ENCODE assay signal across 24 cellular contexts in the genomic region with DNA sequence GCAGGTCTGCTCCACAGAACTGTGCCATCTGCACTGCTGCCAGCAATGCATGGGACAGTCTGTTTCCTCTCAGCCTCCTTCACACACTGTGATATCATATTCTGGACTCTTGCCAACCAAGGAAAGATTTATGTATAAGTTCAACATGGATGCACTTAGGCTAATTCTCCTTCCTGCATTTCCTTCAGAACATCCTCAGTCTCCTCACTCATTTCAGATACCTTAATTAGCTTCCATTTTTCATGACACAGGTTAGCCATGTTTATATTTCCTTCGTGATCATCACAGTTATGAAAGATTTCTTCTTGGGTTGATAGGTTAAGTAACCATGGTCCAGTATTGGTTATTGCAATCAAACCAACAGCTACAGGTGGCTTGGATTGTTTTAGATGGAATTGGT. TPM values are rescaled to one million over a fixed set of nuclear protein-coding genes. Genes with fewer than 3 reads are reported as not detected.
DNase-seq lines count a peak whose midpoint lies in the region; ATAC-seq, FAIRE-seq and TF ChIP-seq lines count a peak whose summit lies in the region.
"Had no signal": no experiment of that assay in that cellular context is flagged by ENCODE, and none has a peak within 500 bp of the region (broad histone marks: within the 10 kb centered on the region; RNA-seq: fewer than 3 reads in every experiment).

No MANE protein-coding gene starts in this region.

- peak overlapping the region; percentile 79 for H4K91ac ChIP-seq in H1 (replicated peaks; ENCODE audit: insufficient read length, low read length)

- H3K9ac ChIP-seq in BLaER1 (no peak overlapping the region), H1 (replicated peaks in 1 of 4; ENCODE audit: extremely low read depth in 1 of 4, low read depth in 3 of 4, low read length in 3 of 4) (no peak overlapping the region)
- H3K9ac ChIP-seq: parathyroid adenoma had no signal

- H2AK5ac ChIP-seq in H1 (ENCODE audit: low read depth, low read length) = peak overlapping the region; percentile 77; the same call in 1 of the 2 replicates

- H3K18ac ChIP-seq in H1 (ENCODE audit: extremely low read depth, low read length) = peak overlapping the region; percentile 64; the same call in 1 of the 2 replicates

- H3K9me3 ChIP-seq in BLaER1 = no peaks in the 10 kb centered on the region
- H3K9me3 ChIP-seq in H1 (ENCODE audit: insufficient read depth in 2 of 2, low read depth in 1 of 2, low read length in 1 of 2) = peaks cover 8 to 13% of the 10 kb centered on the region in 2 experiments
- H3K9me3 ChIP-seq: ascending aorta, heart right ventricle, lower lobe of right lung, uterus had no signal

- no peak overlapping the region for H2AFZ ChIP-seq in H1 (ENCODE audit: low read length)
- H2AFZ ChIP-seq: parathyroid adenoma had no signal

- no peak overlapping the region for H3K4ac ChIP-seq in H1 (replicated peaks; ENCODE audit: insufficient read length, low read depth, low read length)

- no peak for TF ChIP-seq RAD21 in H1 (IDR thresholded peaks at IDR 0.05 in 1 of 2, conservative IDR thresholded peaks at IDR 0.05 in 1 of 2; ENCODE audit: low read depth in 2 of 2, low read length in 2 of 2)

- 0 out of 2 replicates have a peak overlapping the region, but pooled peaks have one; percentile 84 for H2BK15ac ChIP-seq in H1 (ENCODE audit: low read length)

- no peak overlapping the region for H4K8ac ChIP-seq in H1 (ENCODE audit: extremely low read depth, insufficient read depth, low read length)

- no peaks in the 10 kb centered on the region for H3K23me2 ChIP-seq in H1 (ENCODE audit: low read depth, low read length)

- H2BK12ac ChIP-seq in H1 (ENCODE audit: low read depth, low read length) = peak overlapping the region; percentile 89; the same call in 1 of the 2 replicates

- TF ChIP-seq POLR2A in H1 (IDR thresholded peaks at IDR 0.05; ENCODE audit: control extremely low read depth in 1 of 2, low read depth in 2 of 2, low read length in 2 of 2) = no peak

- H2BK5ac ChIP-seq in H1 (ENCODE audit: low read depth, low read length) = no peak overlapping the region

- H3K4me2 ChIP-seq in BLaER1 = peak overlapping the region; percentile 23; the same call in 1 of the 2 replicates
- H3K4me2 ChIP-seq in H1 (ENCODE audit: insufficient read depth in 1 of 2, low read depth in 2 of 2, low read length in 2 of 2) = no peak overlapping the region

- H3K4me1 ChIP-seq in BLaER1 = peaks cover 99% of the 10 kb centered on the region
- H3K4me1 ChIP-seq in H1 (replicated peaks in 1 of 4; ENCODE audit: control insufficient read depth in 3 of 4, insufficient read depth in 4 of 4, low read length in 3 of 4) = peaks cover 0 to 5% (median under 1%) of the 10 kb centered on the region in 4 experiments; a peak in 1 of 7 replicates

- H3K4me3 ChIP-seq in BLaER1 = no peak overlapping the region
- H3K4me3 ChIP-seq in H1 (ENCODE audit: extremely low read depth in 1 of 4, insufficient read depth in 2 of 4, low read depth in 3 of 4, low read length in 4 of 4) = no peak overlapping the region
- H3K4me3 ChIP-seq: ascending aorta, GM12878, heart right ventricle, lower lobe of right lung, uterus had no signal

- H3K14ac ChIP-seq in H1 (ENCODE audit: insufficient read length) = no peak overlapping the region

- H2BK120ac ChIP-seq in H1 (replicated peaks; ENCODE audit: low read depth, low read length) = no peak overlapping the region

- H3K36me3 ChIP-seq in BLaER1 = no peaks in the 10 kb centered on the region
- peaks cover 3 to 51% (median 26%) of the 10 kb centered on the region in 4 experiments; a peak in 7 of 8 replicates for H3K36me3 ChIP-seq in H1 (ENCODE audit: control insufficient read depth in 2 of 4, insufficient read depth in 4 of 4, low read length in 3 of 4)
- H3K36me3 ChIP-seq: ascending aorta, heart right ventricle, lower lobe of right lung, uterus, WERI-Rb-1 had no signal

- 4% methylated on average over 1 of the region's 1 CpG; no CpG with 5 or more reads in 1 of the 2 experiments for whole genome bisulfite sequencing in H1 (ENCODE audit: extremely low coverage in 1 of 2, insufficient coverage in 1 of 2, insufficient read length in 1 of 2, insufficient replicate concordance in 2 of 2, low coverage in 1 of 2, low lambda C conversion rate in 2 of 2, missing lambda C conversion rate in 1 of 2), 2 experiments

- ATAC-seq in omental fat pad (ENCODE audit: low FRiP score) = no peak
- ATAC-seq: heart right ventricle, lower lobe of right lung, T-helper 17 cell had no signal

- H2BK20ac ChIP-seq in H1 (ENCODE audit: low read length) = peak overlapping the region; percentile 49; the same call in 1 of the 2 replicates

- CTCF ChIA-PET in H1 (lab: Charles Lee; ENCODE audit: partially characterized antibody) = interaction anchor here (0.8 to 23.9 kb wide), 3 partner anchors 11 to 250 kb away, joined by 3 to 610 read pairs (median 220); a partner anchor contains a TSS

- no peak for TF ChIP-seq CTCF in H1 (IDR thresholded peaks at IDR 0.05; ENCODE audit: control extremely low read depth in 1 of 3, insufficient read depth in 1 of 3, low read depth in 1 of 3, low read length in 3 of 3)
- no peak for TF ChIP-seq CTCF in omental fat pad (IDR thresholded peaks at IDR 0.05)

- H4K20me1 ChIP-seq in BLaER1 = no peaks in the 10 kb centered on the region
- H4K20me1 ChIP-seq in H1 (replicated peaks in 1 of 2; ENCODE audit: control insufficient read depth in 1 of 2, insufficient read depth in 2 of 2, low read length in 2 of 2) = no peaks in the 10 kb centered on the region

- H3K27me3 ChIP-seq in BLaER1 (no peaks in the 10 kb centered on the region), H1 (replicated peaks in 1 of 4; ENCODE audit: control insufficient read depth in 3 of 4, extremely low read depth in 1 of 4, insufficient read depth in 3 of 4, low read length in 3 of 4) (no peaks in the 10 kb centered on the region)
- H3K27me3 ChIP-seq: ascending aorta, heart right ventricle, uterus had no signal

- H3K79me1 ChIP-seq in H1 (ENCODE audit: low read depth, low read length) = no peaks in the 10 kb centered on the region

- FAIRE-seq in H1 (lab: Jason Lieb, UNC) = no peak
- FAIRE-seq: endometrium, GM12878 had no signal

- no peak overlapping the region for H3K56ac ChIP-seq in H1 (replicated peaks; ENCODE audit: insufficient read length, low read depth, low read length)

- peak; percentile 62 for DNase-seq in DMS53 (lab: John Stamatoyannopoulos, UW)
- DNase-seq in NCI-H446 treated with DMSO at 0.1 percent for 48 hours (lab: John Stamatoyannopoulos, UW) = peak; percentile 65
- DNase-seq in H1 (ENCODE audit: low read depth in 1 of 2, low spot score in 2 of 2) = no peak
- DNase-seq in GM19238 (ENCODE audit: insufficient read length, low spot score) = no peak
- DNase-seq in omental fat pad (ENCODE audit: low spot score) = no peak
- no peak for DNase-seq in NCI-H1105 treated with DMSO at 0.1 percent for 48 hours (lab: John Stamatoyannopoulos, UW)
- DNase-seq in activated CD4-positive, alpha-beta T cell treated with anti-CD3 and anti-CD28 coated beads, Interleukin-2, amount 50 U/mL, for 4 hours = no peak
- DNase-seq: activated CD4-positive, alpha-beta memory T cell treated with anti-CD3 and anti-CD28 coated beads, Interleukin-2, amount 10 ng/mL, durations not matched to agents 7 days and 5 days; activated naive CD4-positive, alpha-beta T cell treated with anti-CD3 and anti-CD28 coated beads for 36 hours; activated T-cell treated with anti-CD3 and anti-CD28 coated beads, Interleukin-2, amount 50 U/mL, for 1 hour; cerebellar nuclear complex; GF-D8; heart right ventricle; lower lobe of right lung; NCI-H187; Right ventricle myocardium superior; T-helper 17 cell; uterus; WERI-Rb-1 had no signal

- H4K5ac ChIP-seq in H1 (ENCODE audit: insufficient read length, low read depth, low read length) = no peak overlapping the region

- no peak for TF ChIP-seq EP300 in H1 (IDR thresholded peaks at IDR 0.05; ENCODE audit: borderline replicate concordance in 1 of 2, low read depth in 2 of 2, low read length in 2 of 2)

- POLR2A ChIA-PET in H1 (lab: Charles Lee; ENCODE audit: partially characterized antibody) = interaction anchor here (1.4 to 27.8 kb wide), 5 partner anchors 7 to 117 kb away, joined by 3 to 452 read pairs (median 7); a partner anchor contains a TSS

- H3K27ac ChIP-seq in BLaER1 (no peak overlapping the region), H1 (ENCODE audit: low read depth, low read length) (no peak overlapping the region)
- H3K27ac ChIP-seq: heart right ventricle, lower lobe of right lung, parathyroid adenoma, WERI-Rb-1 had no signal

- H3K23ac ChIP-seq in H1 (ENCODE audit: insufficient read length) = no peak overlapping the region

- H3K79me2 ChIP-seq in H1 (ENCODE audit: control insufficient read depth in 1 of 2, insufficient read depth in 2 of 2, low read length in 2 of 2) = 0 out of 4 replicates have a peak, but pooled peaks cover 0 to 2% of the 10 kb centered on the region in 2 experiments
- H3K79me2 ChIP-seq: parathyroid adenoma had no signal

TF ChIP-seq in H1, 55 proteins besides CTCF, POLR2A, EP300 and RAD21 (continues in another document):
- no peak for TF ChIP-seq CBX8 (IDR thresholded peaks at IDR 0.05; ENCODE audit: borderline replicate concordance, low read depth, low read length)

RNA-seq across cellular contexts. Expression of a gene that starts 46.4 kb away (rescaled TPM):
- total RNA-seq in H1 (2021; fragmentation: NEBNext Ultra II Directional; extraction: Animal tissue kit (Norgen Biotek cat#: 25700)) = 181 and 182 TPM in 2 replicates
- polyA plus RNA-seq in H1 (2011; rRNA removed) = 99.4 and 134 TPM in 2 replicates
- polyA plus RNA-seq in H1 (2011; cell fraction: cytosol; rRNA removed) = 110 TPM
- 240 TPM for polyA plus RNA-seq in H1 (2011; cell fraction: nucleus; rRNA removed)
- 139 to 201 TPM (median 179 TPM) in 4 replicates for polyA plus RNA-seq in H1 (2012, experiment 1 of 2)
- 146 TPM for polyA plus RNA-seq in H1 (2012, experiment 2 of 2)
- 128 TPM for polyA plus RNA-seq in H1 (2013, experiment 1 of 2)
- polyA plus RNA-seq in H1 (2013, experiment 2 of 2) = 135 TPM
- polyA minus RNA-seq in H1 (2011; rRNA and poly(A)+ RNA removed) = 116 and 120 TPM in 2 replicates
- 196 TPM for polyA minus RNA-seq in H1 (2011; cell fraction: cytosol; rRNA and poly(A)+ RNA removed)
- 121 TPM for polyA minus RNA-seq in H1 (2011; cell fraction: nucleus; rRNA and poly(A)+ RNA removed)
- 10 to 100 TPM in 3 of 4 donors, 1 to 10 TPM in 1; 9.9 to 77.3 (median 48.7) TPM for total RNA-seq in omental fat pad

Comparison
In these comparisons a context has a peak if more than half of its experiments do, and no peak if none do; other contexts are left out.
1. DNase-seq: peak in DMS53 (single experiment) and NCI-H446 treated with DMSO at 0.1 percent for 48 hours (single experiment); none in H1 (0 of 2), GM19238 (single experiment), omental fat pad (single experiment), NCI-H1105 treated with DMSO at 0.1 percent for 48 hours (single experiment) and activated CD4-positive, alpha-beta T cell treated with anti-CD3 and anti-CD28 coated beads, Interleukin-2, amount 50 U/mL, for 4 hours (0 of 2).